ENCODE assay signal across 6 cellular contexts in genomic region chr19:461664-462551, GRCh38. TPM values are rescaled to one million over a fixed set of nuclear protein-coding genes. Genes with fewer than 3 reads are reported as not detected.
DNase-seq lines count a peak whose midpoint lies in the region; ATAC-seq, FAIRE-seq and TF ChIP-seq lines count a peak whose summit lies in the region.

No MANE protein-coding gene starts in this region.

- H3K27ac ChIP-seq in esophagus (ENCODE audit: low read depth in 2 of 2, low read length in 1 of 2) = no peak overlapping the region
- H3K27ac ChIP-seq in small intestine (ENCODE audit: low read depth in 1 of 2, low read length in 1 of 2) = peak overlapping the region; percentile 24 to 65

- no peak for ATAC-seq in GM21447 (IDR thresholded peaks at IDR 0.05; ENCODE audit: unreplicated experiment)

- H3K9me3 ChIP-seq in esophagus (ENCODE audit: control insufficient read depth in 2 of 2, insufficient read depth in 1 of 2, low read depth in 1 of 2, low read length in 1 of 2) (no peaks in the 10 kb centered on the region), small intestine (ENCODE audit: control insufficient read depth, low read depth) (no peaks in the 10 kb centered on the region)

- H3K4me3 ChIP-seq in esophagus (ENCODE audit: low read depth in 1 of 2, low read length in 2 of 2) (peak overlapping the region; percentile 17 to 39), small intestine (ENCODE audit: low read depth in 1 of 2, low read length in 2 of 2) (peak overlapping the region; percentile 30 to 51)

- TF ChIP-seq CTCF in GM13977 (IDR thresholded peaks at IDR 0.05; ENCODE audit: extremely low read depth, insufficient read depth, missing control alignments) = no peak

- DNase-seq in activated CD4-positive, alpha-beta T cell treated with anti-CD3 and anti-CD28 coated beads, Interleukin-2, amount 50 U/mL, for 48 hours = peak; percentile 8 to 9
- DNase-seq in activated CD4-positive, alpha-beta T cell treated with anti-CD3 and anti-CD28 coated beads, Interleukin-2, amount 50 U/mL, for 1 hour = no peak
- DNase-seq in small intestine (peak; percentile 95), GM13977 (ENCODE audit: low spot score) (no peak)

- H3K4me1 ChIP-seq in esophagus (ENCODE audit: control insufficient read depth in 2 of 2, insufficient read depth in 2 of 2, low read length in 1 of 2) = peaks cover 4% of the 10 kb centered on the region in 2 donors
- no peaks in the 10 kb centered on the region for H3K4me1 ChIP-seq in small intestine (ENCODE audit: control insufficient read depth in 2 of 2, insufficient read depth in 1 of 2, low read depth in 1 of 2, low read length in 1 of 2)

- in situ Hi-C loops in GM13977 (cut with MboI; ENCODE audit: low pct_unique_long_range_greater_than_20kb, low sequenced_read_pairs, unreplicated experiment) = no loop called here

- H3K27me3 ChIP-seq in esophagus (ENCODE audit: control insufficient read depth in 1 of 2, insufficient read depth in 2 of 2, low read length in 2 of 2) (peaks cover 0 to 4% of the 10 kb centered on the region in 2 donors), small intestine (ENCODE audit: control insufficient read depth in 2 of 2, insufficient read depth in 2 of 2, low read length in 2 of 2) (peaks cover 0 to 6% of the 10 kb centered on the region in 2 donors)

- FAIRE-seq in small intestine (lab: Jason Lieb, UNC) = no peak

- H3K36me3 ChIP-seq in esophagus (ENCODE audit: control insufficient read depth in 2 of 2, insufficient read depth in 2 of 2, low read length in 1 of 2) = no peaks in the 10 kb centered on the region
- H3K36me3 ChIP-seq in small intestine (ENCODE audit: control insufficient read depth in 2 of 2, insufficient read depth in 2 of 2, low read length in 2 of 2) = no peaks in the 10 kb centered on the region

- 5 to 7% methylated on average over 59 to 63 of the region's 63 CpGs for WGBS in esophagus, 2 donors
- WGBS in small intestine, 3 donors = 4 to 7% (median 5%) methylated on average over 56 to 63 of the region's 63 CpGs

RNA-seq across cellular contexts. Expression of gene SHC2, which starts 1.1 kb away (rescaled TPM):
- polyA plus RNA-seq in esophagus = 1 to 10 TPM; 3.0 to 5.3 TPM
- 10 to 100 TPM in 2 of 3 donors, 1 to 10 TPM in 1; 7.6 to 18.9 (median 10.5) TPM for polyA plus RNA-seq in small intestine

RNA-seq across cellular contexts. Expression of gene MADCAM1, which starts 34.4 kb away (rescaled TPM):
- polyA plus RNA-seq in esophagus (1 to 10 TPM in 1 of 2 donors, under 1 TPM in 1; 0.57 to 2.0 TPM), small intestine (1 to 10 TPM in 2 of 3 donors, not detected in 1; 1.1 to 6.4 TPM)

RNA-seq across cellular contexts. Expression of gene TPGS1, which starts 45.4 kb away (rescaled TPM):
- polyA plus RNA-seq in esophagus = 10 to 100 TPM; 13.9 to 16.8 TPM
- polyA plus RNA-seq in small intestine = 10 to 100 TPM; 23.0 to 38.4 (median 27.3) TPM

RNA-seq across cellular contexts. Expression of gene C2CD4C, which starts 53.0 kb away (rescaled TPM):
- polyA plus RNA-seq in esophagus = under 1 TPM; 0.33 to 0.43 TPM
- polyA plus RNA-seq in small intestine = 1 to 10 TPM in 1 of 3 donors, under 1 TPM in 1, not detected in 1; 0.27 to 3.1 TPM

Comparison
In these comparisons a context has a peak if more than half of its experiments do, and no peak if none do; other contexts are left out.
1. DNase-seq: peak in activated CD4-positive, alpha-beta T cell treated with anti-CD3 and anti-CD28 coated beads, Interleukin-2, amount 50 U/mL, for 48 hours (2 of 2) and small intestine (single experiment); none in activated CD4-positive, alpha-beta T cell treated with anti-CD3 and anti-CD28 coated beads, Interleukin-2, amount 50 U/mL, for 1 hour (single experiment) and GM13977 (single experiment).
2. H3K27ac ChIP-seq: peak in small intestine (2 of 2); none in esophagus (0 of 2).